In the genomic region with DNA sequence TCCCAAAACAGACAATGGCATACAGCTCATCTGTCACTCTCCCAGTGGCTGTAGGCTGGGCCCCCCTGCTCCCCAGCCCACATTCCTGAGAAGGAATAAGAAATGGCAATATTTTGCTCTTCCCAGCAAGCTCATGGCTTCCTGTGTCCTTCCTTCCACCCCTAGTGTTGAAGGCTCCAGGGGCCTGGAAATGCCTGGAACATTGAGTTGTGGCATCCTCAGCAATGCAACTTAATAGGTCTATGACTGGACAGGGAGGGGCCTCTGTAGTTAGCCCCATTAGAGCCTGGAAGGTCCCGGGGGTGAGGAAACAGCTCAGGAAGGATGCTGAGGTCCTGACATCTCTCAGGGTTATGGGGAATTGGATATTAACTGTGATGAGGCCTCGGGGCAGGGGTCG, we compare ENCODE assay signal across 22 cellular contexts. TPM values are rescaled to one million over a fixed set of nuclear protein-coding genes. Genes with fewer than 3 reads are reported as not detected.
A peak's percentile ranks its signal among the peaks of the same experiment; 100 is the strongest.
DNase-seq lines count a peak whose midpoint lies in the region; ATAC-seq and TF ChIP-seq lines count a peak whose summit lies in the region.
"Had no signal": no experiment of that assay in that cellular context is flagged by ENCODE, and none has a peak within 500 bp of the region (broad histone marks: within the 10 kb centered on the region; RNA-seq: fewer than 3 reads in every experiment).

No MANE protein-coding gene starts in this region.

- H3K27me3 Mint-ChIP-seq in endothelial cell (ENCODE audit: unreplicated experiment) = peaks cover 7% of the 10 kb centered on the region
- no peaks in the 10 kb centered on the region for H3K27me3 Mint-ChIP-seq in neural crest cell (ENCODE audit: low read depth)
- H3K27me3 Mint-ChIP-seq: stimulated activated naive CD8-positive, alpha-beta T cell treated with anti-CD3 and anti-CD28 coated beads, Interleukin-15, amount 100 ng/mL, for 72 hours had no signal

- in situ Hi-C loops in gastrocnemius medialis (cut with MboI; ENCODE audit: low sequenced_read_pairs in 4 of 4) = loop anchor here in 1 of 4 donors (25.0 kb wide), 1 partner anchor 358 kb away; the partner anchor contains the start of genes ADGRF3 and SELENOI

- H3K27me3 ChIP-seq in ACC112 (ENCODE audit: insufficient read depth, low read length) (no peaks in the 10 kb centered on the region), Loucy (ENCODE audit: insufficient read depth, low read length, poor library complexity, severe bottlenecking) (no peaks in the 10 kb centered on the region), gastrocnemius medialis (no peaks in the 10 kb centered on the region)
- H3K27me3 ChIP-seq: esophagus squamous epithelium, vagina had no signal

- no peak for TF ChIP-seq CTCF in Loucy (conservative IDR thresholded peaks at IDR 0.05; ENCODE audit: low read length)
- TF ChIP-seq CTCF in endothelial cell (IDR thresholded peaks at IDR 0.05; ENCODE audit: unreplicated experiment) = no peak
- no peak for TF ChIP-seq CTCF in neural crest cell (conservative IDR thresholded peaks at IDR 0.05)
- no peak for TF ChIP-seq CTCF in gastrocnemius medialis (IDR thresholded peaks at IDR 0.05 in 4 of 5, conservative IDR thresholded peaks at IDR 0.05 in 1 of 5)

- peak overlapping the region; percentile 86 for H3K4me2 ChIP-seq in Loucy (ENCODE audit: low read depth, low read length, poor library complexity, severe bottlenecking)

- H3K4me1 ChIP-seq in ACC112 (ENCODE audit: control insufficient read depth, insufficient read depth, low read length, unreplicated experiment) = peaks cover 32% of the 10 kb centered on the region
- H3K4me1 ChIP-seq in Loucy (ENCODE audit: insufficient read depth, low read length, poor library complexity, severe bottlenecking) = peaks cover 53% of the 10 kb centered on the region
- H3K4me1 ChIP-seq in gastrocnemius medialis = peaks cover 6 to 10% of the 10 kb centered on the region in 2 donors

- peaks cover 30% of the 10 kb centered on the region for H3K36me3 Mint-ChIP-seq in endothelial cell (ENCODE audit: low read depth, unreplicated experiment)
- H3K36me3 Mint-ChIP-seq in neural crest cell (ENCODE audit: low read depth) = peaks cover 8% of the 10 kb centered on the region

- H3K9me3 Mint-ChIP-seq in endothelial cell (ENCODE audit: unreplicated experiment) (no peaks in the 10 kb centered on the region), neural crest cell (no peaks in the 10 kb centered on the region)
- H3K9me3 Mint-ChIP-seq: stimulated activated naive CD8-positive, alpha-beta T cell treated with anti-CD3 and anti-CD28 coated beads, Interleukin-15, amount 100 ng/mL, for 72 hours; T-helper 2 cell treated with Interferon-gamma antibody and Interleukin-4, amounts not matched to agents 5 μg/mL and 100 μg/mL, for 36 hours had no signal

- H3K79me2 ChIP-seq in ACC112 (ENCODE audit: control insufficient read depth, insufficient read depth, low read length, unreplicated experiment) (peaks cover 15% of the 10 kb centered on the region), Loucy (ENCODE audit: insufficient read depth, low read length) (peaks cover 12% of the 10 kb centered on the region; the same call in 1 of the 2 replicates)

- DNase-seq in endothelial cell (ENCODE audit: low spot score) = no peak
- no peak for DNase-seq in neural crest cell (ENCODE audit: low read depth, low spot score)
- DNase-seq in gastrocnemius medialis = no peak
- no peak for DNase-seq in NCI-H526 treated with DMSO at 0.1 percent for 48 hours (lab: John Stamatoyannopoulos, UW)
- DNase-seq: activated CD4-positive, CD25-positive, alpha-beta regulatory T cell treated with anti-CD3 and anti-CD28 coated beads, Interleukin-2, amount 50 U/mL, for 72 hours; activated effector memory CD4-positive, alpha-beta T cell treated with anti-CD3 and anti-CD28 coated beads, Interleukin-2, amount 50 U/mL, for 16 hours; COR-L47; esophagus squamous epithelium; GF-D8; GOT3; left colon; NCI-H146; psoas muscle; SHP77 treated with DMSO at 0.1 percent for 48 hours; stimulated activated naive CD8-positive, alpha-beta T cell treated with anti-CD3 and anti-CD28 coated beads, Interleukin-15, amount 100 ng/mL, for 72 hours had no signal

- H4K20me1 ChIP-seq in Loucy (ENCODE audit: insufficient read depth, low read length, poor library complexity, severe bottlenecking) = no peaks in the 10 kb centered on the region

- H3F3A ChIP-seq in Loucy (ENCODE audit: low read depth) = no peaks in the 10 kb centered on the region

- H3K36me3 ChIP-seq in ACC112 (ENCODE audit: insufficient read depth, low read length) (no peaks in the 10 kb centered on the region), Loucy (ENCODE audit: insufficient read depth, low read length) (no peaks in the 10 kb centered on the region), gastrocnemius medialis (no peaks in the 10 kb centered on the region)
- H3K36me3 ChIP-seq: esophagus squamous epithelium, vagina had no signal

- 0 out of 2 replicates have a peak overlapping the region, but pooled peaks have one; percentile 35 for H3K4me3 ChIP-seq in ACC112 (ENCODE audit: low read depth, low read length)
- H3K4me3 ChIP-seq in Loucy (ENCODE audit: low read length, poor library complexity, severe bottlenecking) = peak overlapping the region; percentile 51
- no peak overlapping the region for H3K4me3 ChIP-seq in gastrocnemius medialis
- H3K4me3 ChIP-seq: coronary artery, esophagus squamous epithelium, psoas muscle, vagina had no signal

- H3K27ac ChIP-seq in ACC112 (ENCODE audit: low read depth, low read length) (no peak overlapping the region), gastrocnemius medialis (no peak overlapping the region)
- H3K27ac ChIP-seq: coronary artery, esophagus squamous epithelium, psoas muscle, vagina had no signal

- H3K4me3 Mint-ChIP-seq in endothelial cell (ENCODE audit: unreplicated experiment) (peak overlapping the region; percentile 83), neural crest cell (peak overlapping the region; percentile 63)
- H3K4me3 Mint-ChIP-seq: stimulated activated naive CD8-positive, alpha-beta T cell treated with anti-CD3 and anti-CD28 coated beads, Interleukin-15, amount 100 ng/mL, for 72 hours; T-helper 2 cell treated with Interferon-gamma antibody and Interleukin-4, amounts not matched to agents 5 μg/mL and 100 μg/mL, for 36 hours had no signal

- peaks cover 56% of the 10 kb centered on the region for H3K4me1 Mint-ChIP-seq in endothelial cell (ENCODE audit: unreplicated experiment)
- peaks cover 57% of the 10 kb centered on the region for H3K4me1 Mint-ChIP-seq in neural crest cell

- no peak overlapping the region for H2AFZ ChIP-seq in ACC112 (ENCODE audit: low read length, unreplicated experiment)
- no peak overlapping the region for H2AFZ ChIP-seq in Loucy (ENCODE audit: low read length)

- no peak for TF ChIP-seq POLR2A in gastrocnemius medialis (IDR thresholded peaks at IDR 0.05)

- intact Hi-C loops in gastrocnemius medialis (cut with DNase I; ENCODE audit: low total_unique reads) = no loop called here

- no peak for ATAC-seq in gastrocnemius medialis
- no peak for ATAC-seq in HG02678 (IDR thresholded peaks at IDR 0.05; ENCODE audit: unreplicated experiment)
- ATAC-seq in HG03460 (IDR thresholded peaks at IDR 0.05; ENCODE audit: unreplicated experiment) = no peak
- ATAC-seq: left colon; psoas muscle; stimulated activated naive CD8-positive, alpha-beta T cell treated with anti-CD3 and anti-CD28 coated beads, Interleukin-15, amount 100 ng/mL, for 72 hours had no signal

- H3K9me2 ChIP-seq in Loucy (replicated peaks; ENCODE audit: low read depth, low read length) = no peaks in the 10 kb centered on the region

- no peaks in the 10 kb centered on the region for H3K9me3 ChIP-seq in Loucy (ENCODE audit: insufficient read depth, low read depth, low read length)
- no peaks in the 10 kb centered on the region for H3K9me3 ChIP-seq in gastrocnemius medialis
- H3K9me3 ChIP-seq: esophagus squamous epithelium, psoas muscle, vagina had no signal

- H3K27ac Mint-ChIP-seq in endothelial cell (ENCODE audit: unreplicated experiment) = peak overlapping the region; percentile 72
- no peak overlapping the region for H3K27ac Mint-ChIP-seq in neural crest cell (ENCODE audit: unreplicated experiment)
- H3K27ac Mint-ChIP-seq: stimulated activated naive CD8-positive, alpha-beta T cell treated with anti-CD3 and anti-CD28 coated beads, Interleukin-15, amount 100 ng/mL, for 72 hours; T-helper 2 cell treated with Interferon-gamma antibody and Interleukin-4, amounts not matched to agents 5 μg/mL and 100 μg/mL, for 36 hours had no signal

- no peak overlapping the region for H3K9ac ChIP-seq in Loucy (ENCODE audit: low read depth, low read length, poor library complexity, severe bottlenecking)

RNA-seq across cellular contexts. Expression of gene KIF3C, which starts 3.3 kb away (rescaled TPM):
- total RNA-seq in endothelial cell (ENCODE audit: unreplicated experiment) = 78.1 TPM
- 50.9 and 56.2 TPM in 2 replicates for total RNA-seq in neural crest cell
- 1 to 10 TPM; 1.1 to 4.4 (median 2.1) TPM for total RNA-seq in gastrocnemius medialis

RNA-seq across cellular contexts. Expression of gene RAB10, which starts 54.9 kb away (rescaled TPM):
- 130 TPM for total RNA-seq in endothelial cell (ENCODE audit: unreplicated experiment)
- 112 and 113 TPM in 2 replicates for total RNA-seq in neural crest cell
- total RNA-seq in gastrocnemius medialis = 100 to 1,000 TPM; 138 to 234 (median 168) TPM

Comparison
In these comparisons a context has a peak if more than half of its experiments do, and no peak if none do; other contexts are left out.
1. H3K4me3 ChIP-seq: peak in ACC112 (single experiment) and Loucy (single experiment); none in gastrocnemius medialis (0 of 4).